ENCODE assay signal across 1 cellular context in the genomic region with DNA sequence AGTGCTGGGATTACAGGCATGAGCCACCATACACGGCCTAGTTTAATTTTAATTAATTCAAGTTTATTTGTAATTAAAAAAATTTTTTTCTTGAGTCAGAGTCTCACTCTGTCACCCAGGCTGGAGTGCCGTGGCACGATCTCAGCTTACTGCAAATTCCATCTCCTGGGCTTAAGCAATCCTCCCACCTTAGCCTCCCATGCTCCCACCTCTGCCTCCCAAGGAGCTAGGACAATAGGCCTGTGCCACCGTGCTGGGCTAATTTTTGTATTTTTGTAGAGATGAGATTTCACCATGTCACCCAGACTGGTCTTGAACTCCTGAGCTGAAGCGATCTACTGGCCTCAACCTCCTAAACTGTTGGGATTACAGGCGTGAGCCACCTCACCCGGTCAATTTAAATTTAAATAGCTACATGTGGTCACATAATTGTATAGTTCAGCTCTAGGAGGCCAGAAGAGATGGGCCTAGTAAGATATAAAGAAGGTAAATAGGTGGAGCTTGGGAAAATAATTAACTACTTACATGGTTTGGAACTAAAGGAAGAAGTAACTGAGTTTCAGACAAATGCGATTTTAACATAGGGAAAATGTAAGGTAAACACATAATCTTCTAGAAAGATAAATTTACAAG.
TF ChIP-seq lines count a peak whose summit lies in the region.

No MANE protein-coding gene starts in this region.

TF ChIP-seq in H1, 55 proteins besides CTCF, POLR2A, EP300 and RAD21 (continued from another document):
- TF ChIP-seq, protein P1, sequence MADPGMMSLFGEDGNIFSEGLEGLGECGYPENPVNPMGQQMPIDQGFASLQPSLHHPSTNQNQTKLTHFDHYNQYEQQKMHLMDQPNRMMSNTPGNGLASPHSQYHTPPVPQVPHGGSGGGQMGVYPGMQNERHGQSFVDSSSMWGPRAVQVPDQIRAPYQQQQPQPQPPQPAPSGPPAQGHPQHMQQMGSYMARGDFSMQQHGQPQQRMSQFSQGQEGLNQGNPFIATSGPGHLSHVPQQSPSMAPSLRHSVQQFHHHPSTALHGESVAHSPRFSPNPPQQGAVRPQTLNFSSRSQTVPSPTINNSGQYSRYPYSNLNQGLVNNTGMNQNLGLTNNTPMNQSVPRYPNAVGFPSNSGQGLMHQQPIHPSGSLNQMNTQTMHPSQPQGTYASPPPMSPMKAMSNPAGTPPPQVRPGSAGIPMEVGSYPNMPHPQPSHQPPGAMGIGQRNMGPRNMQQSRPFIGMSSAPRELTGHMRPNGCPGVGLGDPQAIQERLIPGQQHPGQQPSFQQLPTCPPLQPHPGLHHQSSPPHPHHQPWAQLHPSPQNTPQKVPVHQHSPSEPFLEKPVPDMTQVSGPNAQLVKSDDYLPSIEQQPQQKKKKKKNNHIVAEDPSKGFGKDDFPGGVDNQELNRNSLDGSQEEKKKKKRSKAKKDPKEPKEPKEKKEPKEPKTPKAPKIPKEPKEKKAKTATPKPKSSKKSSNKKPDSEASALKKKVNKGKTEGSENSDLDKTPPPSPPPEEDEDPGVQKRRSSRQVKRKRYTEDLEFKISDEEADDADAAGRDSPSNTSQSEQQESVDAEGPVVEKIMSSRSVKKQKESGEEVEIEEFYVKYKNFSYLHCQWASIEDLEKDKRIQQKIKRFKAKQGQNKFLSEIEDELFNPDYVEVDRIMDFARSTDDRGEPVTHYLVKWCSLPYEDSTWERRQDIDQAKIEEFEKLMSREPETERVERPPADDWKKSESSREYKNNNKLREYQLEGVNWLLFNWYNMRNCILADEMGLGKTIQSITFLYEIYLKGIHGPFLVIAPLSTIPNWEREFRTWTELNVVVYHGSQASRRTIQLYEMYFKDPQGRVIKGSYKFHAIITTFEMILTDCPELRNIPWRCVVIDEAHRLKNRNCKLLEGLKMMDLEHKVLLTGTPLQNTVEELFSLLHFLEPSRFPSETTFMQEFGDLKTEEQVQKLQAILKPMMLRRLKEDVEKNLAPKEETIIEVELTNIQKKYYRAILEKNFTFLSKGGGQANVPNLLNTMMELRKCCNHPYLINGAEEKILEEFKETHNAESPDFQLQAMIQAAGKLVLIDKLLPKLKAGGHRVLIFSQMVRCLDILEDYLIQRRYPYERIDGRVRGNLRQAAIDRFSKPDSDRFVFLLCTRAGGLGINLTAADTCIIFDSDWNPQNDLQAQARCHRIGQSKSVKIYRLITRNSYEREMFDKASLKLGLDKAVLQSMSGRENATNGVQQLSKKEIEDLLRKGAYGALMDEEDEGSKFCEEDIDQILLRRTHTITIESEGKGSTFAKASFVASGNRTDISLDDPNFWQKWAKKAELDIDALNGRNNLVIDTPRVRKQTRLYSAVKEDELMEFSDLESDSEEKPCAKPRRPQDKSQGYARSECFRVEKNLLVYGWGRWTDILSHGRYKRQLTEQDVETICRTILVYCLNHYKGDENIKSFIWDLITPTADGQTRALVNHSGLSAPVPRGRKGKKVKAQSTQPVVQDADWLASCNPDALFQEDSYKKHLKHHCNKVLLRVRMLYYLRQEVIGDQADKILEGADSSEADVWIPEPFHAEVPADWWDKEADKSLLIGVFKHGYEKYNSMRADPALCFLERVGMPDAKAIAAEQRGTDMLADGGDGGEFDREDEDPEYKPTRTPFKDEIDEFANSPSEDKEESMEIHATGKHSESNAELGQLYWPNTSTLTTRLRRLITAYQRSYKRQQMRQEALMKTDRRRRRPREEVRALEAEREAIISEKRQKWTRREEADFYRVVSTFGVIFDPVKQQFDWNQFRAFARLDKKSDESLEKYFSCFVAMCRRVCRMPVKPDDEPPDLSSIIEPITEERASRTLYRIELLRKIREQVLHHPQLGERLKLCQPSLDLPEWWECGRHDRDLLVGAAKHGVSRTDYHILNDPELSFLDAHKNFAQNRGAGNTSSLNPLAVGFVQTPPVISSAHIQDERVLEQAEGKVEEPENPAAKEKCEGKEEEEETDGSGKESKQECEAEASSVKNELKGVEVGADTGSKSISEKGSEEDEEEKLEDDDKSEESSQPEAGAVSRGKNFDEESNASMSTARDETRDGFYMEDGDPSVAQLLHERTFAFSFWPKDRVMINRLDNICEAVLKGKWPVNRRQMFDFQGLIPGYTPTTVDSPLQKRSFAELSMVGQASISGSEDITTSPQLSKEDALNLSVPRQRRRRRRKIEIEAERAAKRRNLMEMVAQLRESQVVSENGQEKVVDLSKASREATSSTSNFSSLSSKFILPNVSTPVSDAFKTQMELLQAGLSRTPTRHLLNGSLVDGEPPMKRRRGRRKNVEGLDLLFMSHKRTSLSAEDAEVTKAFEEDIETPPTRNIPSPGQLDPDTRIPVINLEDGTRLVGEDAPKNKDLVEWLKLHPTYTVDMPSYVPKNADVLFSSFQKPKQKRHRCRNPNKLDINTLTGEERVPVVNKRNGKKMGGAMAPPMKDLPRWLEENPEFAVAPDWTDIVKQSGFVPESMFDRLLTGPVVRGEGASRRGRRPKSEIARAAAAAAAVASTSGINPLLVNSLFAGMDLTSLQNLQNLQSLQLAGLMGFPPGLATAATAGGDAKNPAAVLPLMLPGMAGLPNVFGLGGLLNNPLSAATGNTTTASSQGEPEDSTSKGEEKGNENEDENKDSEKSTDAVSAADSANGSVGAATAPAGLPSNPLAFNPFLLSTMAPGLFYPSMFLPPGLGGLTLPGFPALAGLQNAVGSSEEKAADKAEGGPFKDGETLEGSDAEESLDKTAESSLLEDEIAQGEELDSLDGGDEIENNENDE (IDR thresholded peaks at IDR 0.05; ENCODE audit: insufficient replicate concordance, low read length), result no peak
- TF ChIP-seq CBX5 (IDR thresholded peaks at IDR 0.05; ENCODE audit: low read depth, low read length) (no peak), NRF1 (IDR thresholded peaks at IDR 0.05; ENCODE audit: low read depth, low read length) (no peak), CEBPB (IDR thresholded peaks at IDR 0.05; ENCODE audit: low read depth, low read length) (no peak), CHD1 (IDR thresholded peaks at IDR 0.05; ENCODE audit: low read depth, low read length) (no peak), HDAC2 (IDR thresholded peaks at IDR 0.05; ENCODE audit: borderline replicate concordance in 1 of 2, low read depth in 2 of 2, low read length in 2 of 2) (no peak), JUN (IDR thresholded peaks at IDR 0.05; ENCODE audit: low read depth, low read length) (no peak)
- TF ChIP-seq, protein P2, sequence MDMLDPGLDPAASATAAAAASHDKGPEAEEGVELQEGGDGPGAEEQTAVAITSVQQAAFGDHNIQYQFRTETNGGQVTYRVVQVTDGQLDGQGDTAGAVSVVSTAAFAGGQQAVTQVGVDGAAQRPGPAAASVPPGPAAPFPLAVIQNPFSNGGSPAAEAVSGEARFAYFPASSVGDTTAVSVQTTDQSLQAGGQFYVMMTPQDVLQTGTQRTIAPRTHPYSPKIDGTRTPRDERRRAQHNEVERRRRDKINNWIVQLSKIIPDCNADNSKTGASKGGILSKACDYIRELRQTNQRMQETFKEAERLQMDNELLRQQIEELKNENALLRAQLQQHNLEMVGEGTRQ (IDR thresholded peaks at IDR 0.05; ENCODE audit: low read length), result no peak
